Comparison of ENCODE assay signal across 8 cellular contexts in the genomic region with DNA sequence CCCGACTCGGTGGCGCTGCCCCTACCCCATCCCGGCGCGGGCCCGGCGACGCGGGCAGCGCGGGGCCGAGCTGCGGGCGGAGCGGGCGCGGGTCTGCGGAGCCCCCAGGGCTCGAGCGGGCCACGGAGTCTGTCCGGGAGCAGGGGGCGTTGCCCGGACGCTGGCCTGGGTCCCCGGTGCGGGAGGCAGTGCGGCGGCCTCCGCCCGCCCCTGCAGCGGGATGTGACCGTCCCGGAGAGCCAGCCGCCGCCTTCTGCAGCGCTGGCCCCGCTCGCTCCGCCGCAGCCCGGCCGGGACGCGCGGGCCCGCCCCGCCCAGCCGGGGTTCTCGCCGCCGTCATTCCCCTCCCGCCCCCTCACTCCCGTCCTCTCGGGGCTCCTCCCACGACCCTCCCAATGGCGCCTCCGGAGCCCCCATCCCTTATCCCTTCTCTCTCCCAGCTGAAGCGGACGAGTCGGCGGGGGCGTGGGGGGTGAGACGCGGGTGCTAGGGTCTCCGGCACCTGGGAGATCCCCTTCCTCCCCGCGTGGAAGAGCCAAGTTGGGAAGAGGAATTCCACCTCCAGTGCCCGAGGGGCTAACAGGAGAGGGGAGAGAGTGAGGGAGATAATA. TPM values are rescaled to one million over a fixed set of nuclear protein-coding genes. Genes with fewer than 3 reads are reported as not detected.
A peak's percentile ranks its signal among the peaks of the same experiment; 100 is the strongest.
DNase-seq lines count a peak whose midpoint lies in the region; ATAC-seq and TF ChIP-seq lines count a peak whose summit lies in the region.

A gene with protein sequence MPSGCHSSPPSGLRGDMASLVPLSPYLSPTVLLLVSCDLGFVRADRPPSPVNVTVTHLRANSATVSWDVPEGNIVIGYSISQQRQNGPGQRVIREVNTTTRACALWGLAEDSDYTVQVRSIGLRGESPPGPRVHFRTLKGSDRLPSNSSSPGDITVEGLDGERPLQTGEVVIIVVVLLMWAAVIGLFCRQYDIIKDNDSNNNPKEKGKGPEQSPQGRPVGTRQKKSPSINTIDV (minus strand): TSS at position 257 of the 611 bp plus-strand sequence. CDS start 521 bp downstream, outside the sequence.

- ATAC-seq in gastrocnemius medialis: peak; percentile 39 to 42

- no peak for TF ChIP-seq POLR2A in gastrocnemius medialis (IDR thresholded peaks at IDR 0.05)

- no peaks in the 10 kb centered on the region; the same call in 1 of the 2 replicates for H3K36me3 ChIP-seq in BJ (ENCODE audit: control insufficient read depth, insufficient read depth, low read length)
- H3K36me3 ChIP-seq in brain microvascular endothelial cell (replicated peaks): no peaks in the 10 kb centered on the region
- H3K36me3 ChIP-seq in iPS-18a (ENCODE audit: control insufficient read depth, low read depth, low read length): no peaks in the 10 kb centered on the region
- H3K36me3 ChIP-seq in gastrocnemius medialis: no peaks in the 10 kb centered on the region

- H3K4me1 ChIP-seq in iPS-18a (ENCODE audit: control insufficient read depth, low read depth, low read length): peaks cover 2% of the 10 kb centered on the region
- peaks cover 3 to 10% of the 10 kb centered on the region in 2 donors for H3K4me1 ChIP-seq in gastrocnemius medialis

- H3K27ac ChIP-seq in brain microvascular endothelial cell: no peak within 1 kb of the TSS
- no peak within 1 kb of the TSS for H3K27ac ChIP-seq in iPS-18a (ENCODE audit: low read length)
- peak within 1 kb of the TSS in 3 of 4 donors; percentile 6 to 35 (median 18) for H3K27ac ChIP-seq in gastrocnemius medialis

- H3K9me3 ChIP-seq in iPS-18a (ENCODE audit: control insufficient read depth, low read depth, low read length) (no peaks in the 10 kb centered on the region), gastrocnemius medialis (no peaks in the 10 kb centered on the region)

- CTCF ChIA-PET in BJ (lab: Yijun Ruan, JAX): interaction anchor here (0.6 kb wide), 1 partner anchor 162 kb away, joined by 3 read pairs; no protein-coding TSS in a partner anchor

- no peak for TF ChIP-seq CTCF in BJ (IDR thresholded peaks at IDR 0.05; ENCODE audit: insufficient read depth, low read depth, low read length)
- no peak for TF ChIP-seq CTCF in LNCaP clone FGC (IDR thresholded peaks at IDR 0.05; ENCODE audit: control insufficient read depth, extremely low read depth, insufficient read depth)
- no peak for TF ChIP-seq CTCF in brain microvascular endothelial cell (IDR thresholded peaks at IDR 0.05; ENCODE audit: low read depth, low read length, missing control alignments)
- no peak for TF ChIP-seq CTCF in gastrocnemius medialis (IDR thresholded peaks at IDR 0.05 in 4 of 5, conservative IDR thresholded peaks at IDR 0.05 in 1 of 5)

- in situ Hi-C loops in brain microvascular endothelial cell (cut with HindIII; ENCODE audit: low pct_ligation_motif_present, low sequenced_read_pairs): no loop called here
- in situ Hi-C loops in gastrocnemius medialis (cut with MboI; ENCODE audit: low sequenced_read_pairs in 4 of 4): no loop called here

- POLR2A ChIA-PET in BJ (lab: Charles Lee): no interaction called here

- no peak for DNase-seq in BJ (ENCODE audit: low read depth)
- no peak for DNase-seq in LNCaP clone FGC (ENCODE audit: low read depth)
- no peak for DNase-seq in brain microvascular endothelial cell
- DNase-seq in gastrocnemius medialis: no peak
- DNase-seq in KG1 (lab: John Stamatoyannopoulos, UW): no peak
- DNase-seq in RKO (ENCODE audit: low spot score): no peak
- no peak for DNase-seq in NCI-H1105 (lab: John Stamatoyannopoulos, UW)

- H3K4me3 ChIP-seq in BJ (ENCODE audit: low read depth, low read length) (peak within 1 kb of the TSS; percentile 65), LNCaP clone FGC (ENCODE audit: low read depth, low read length) (peak within 1 kb of the TSS; percentile 3; the same call in 1 of the 2 replicates), brain microvascular endothelial cell (ENCODE audit: low read depth, low read length) (peak within 1 kb of the TSS; percentile 69), iPS-18a (ENCODE audit: low read length) (peak within 1 kb of the TSS; percentile 76), gastrocnemius medialis (peak within 1 kb of the TSS; percentile 46 to 69 (median 56))

- peak within 1 kb of the TSS; percentile 39 for H3K9ac ChIP-seq in iPS-18a (ENCODE audit: low read length)

- intact Hi-C loops in gastrocnemius medialis (cut with DNase I; ENCODE audit: low total_unique reads): loop anchor here (5.0 kb wide), 1 partner anchor 138 kb away; a partner anchor contains a TSS

- H3K27me3 ChIP-seq in BJ (ENCODE audit: control insufficient read depth, insufficient read depth, low read length) (peaks cover 5% of the 10 kb centered on the region), brain microvascular endothelial cell (replicated peaks) (no peaks in the 10 kb centered on the region), iPS-18a (ENCODE audit: control insufficient read depth, insufficient read depth, low read length) (peaks cover 37% of the 10 kb centered on the region), gastrocnemius medialis (peaks cover 13 to 23% (median 22%) of the 10 kb centered on the region in 3 donors)

RNA-seq across cellular contexts. Expression of the gene that starts here (rescaled TPM):
- polyA plus RNA-seq in BJ (2011; rRNA removed): 6.9 and 8.9 TPM in 2 replicates
- polyA minus RNA-seq in BJ (2011; rRNA and poly(A)+ RNA removed): 4.1 and 7.4 TPM in 2 replicates
- 1 to 10 TPM; 2.0 to 6.4 (median 3.1) TPM for total RNA-seq in gastrocnemius medialis

Comparison
In these comparisons a context has a peak if more than half of its experiments do, and no peak if none do; other contexts are left out.
1. H3K4me3 ChIP-seq: peak in every context shown above with its lines; median percentile 76 in iPS-18a; 69 in brain microvascular endothelial cell; 65 in BJ; 56 in gastrocnemius medialis; 3 in LNCaP clone FGC.
2. H3K27ac ChIP-seq: peak in gastrocnemius medialis (3 of 4); none in brain microvascular endothelial cell (single experiment) and iPS-18a (single experiment).